ENCODE assay signal across 8 cellular contexts in genomic region chr10:72223743-72224101, GRCh38. TPM values are rescaled to one million over a fixed set of nuclear protein-coding genes. Genes with fewer than 3 reads are reported as not detected.
DNase-seq lines count a peak whose midpoint lies in the region; ATAC-seq and TF ChIP-seq lines count a peak whose summit lies in the region.
"Had no signal": no experiment of that assay in that cellular context is flagged by ENCODE, and none has a peak within 500 bp of the region (broad histone marks: within the 10 kb centered on the region; RNA-seq: fewer than 3 reads in every experiment).

No MANE protein-coding gene starts in this region.

- H3K4me1 ChIP-seq in right atrium auricular region, result peaks cover 0 to 44% of the 10 kb centered on the region in 2 donors

- no peak for DNase-seq in activated CD4-positive, alpha-beta memory T cell treated with anti-CD3 and anti-CD28 coated beads, Interleukin-2, amount 10 ng/mL, durations not matched to agents 7 days and 5 days
- DNase-seq in right atrium auricular region (ENCODE audit: low spot score) (no peak), H4 (ENCODE audit: low spot score) (no peak), NCI-H524 (lab: John Stamatoyannopoulos, UW) (no peak)
- DNase-seq in stimulated activated naive B cell treated with anti-CD40 and anti-IgM and Interleukin-4, amounts not matched to agents 10 μg/mL and 1 μg/mL and 100 μg/mL, for 72 hours, result no peak
- DNase-seq: NCI-H1694 had no signal

- no peak overlapping the region for H3K4me3 ChIP-seq in right atrium auricular region

- no peaks in the 10 kb centered on the region for H3K27me3 Mint-ChIP-seq in IgD-negative memory B cell
- H3K27me3 Mint-ChIP-seq in activated CD4-positive, alpha-beta memory T cell treated with anti-CD3 and anti-CD28 coated beads, Interleukin-2, amount 10 ng/mL, durations not matched to agents 7 days and 5 days, result no peaks in the 10 kb centered on the region
- no peaks in the 10 kb centered on the region for H3K27me3 Mint-ChIP-seq in stimulated activated naive B cell treated with anti-CD40 and anti-IgM and Interleukin-4, amounts not matched to agents 10 μg/mL and 1 μg/mL and 100 μg/mL, for 72 hours

- H3K27ac ChIP-seq in right atrium auricular region, result peak overlapping the region; percentile 79 to 80

- CTCF ChIA-PET in activated CD4-positive, alpha-beta memory T cell treated with anti-CD3 and anti-CD28 coated beads, Interleukin-2, amount 10 ng/mL, durations not matched to agents 7 days and 5 days (lab: Charles Lee), result interaction anchor here (0.8 to 4.6 kb wide), 16 partner anchors 20 to 175 kb away, joined by 3 to 36 read pairs (median 6); partner anchors contain the start of gene DDIT4

- H3K4me1 Mint-ChIP-seq in IgD-negative memory B cell, result peaks cover 36 to 42% (median 42%) of the 10 kb centered on the region in 3 donors
- H3K4me1 Mint-ChIP-seq in activated CD4-positive, alpha-beta memory T cell treated with anti-CD3 and anti-CD28 coated beads, Interleukin-2, amount 10 ng/mL, durations not matched to agents 7 days and 5 days, result peaks cover 52% of the 10 kb centered on the region
- peaks cover 34 to 60% of the 10 kb centered on the region in 2 donors for H3K4me1 Mint-ChIP-seq in stimulated activated naive B cell treated with anti-CD40 and anti-IgM and Interleukin-4, amounts not matched to agents 10 μg/mL and 1 μg/mL and 100 μg/mL, for 72 hours

- POLR2A ChIA-PET in activated CD4-positive, alpha-beta memory T cell treated with anti-CD3 and anti-CD28 coated beads, Interleukin-2, amount 10 ng/mL, durations not matched to agents 7 days and 5 days (lab: Charles Lee), result interaction anchor here (0.7 to 1.3 kb wide), 8 partner anchors 37 to 135 kb away, joined by 3 to 6 read pairs (median 3); partner anchors contain the start of gene SPOCK2

- peak overlapping the region in 3 of 4 donors; percentile 34 to 49 (median 39) for H3K4me3 Mint-ChIP-seq in IgD-negative memory B cell
- H3K4me3 Mint-ChIP-seq in activated CD4-positive, alpha-beta memory T cell treated with anti-CD3 and anti-CD28 coated beads, Interleukin-2, amount 10 ng/mL, durations not matched to agents 7 days and 5 days, result no peak overlapping the region
- H3K4me3 Mint-ChIP-seq in stimulated activated naive B cell treated with anti-CD40 and anti-IgM and Interleukin-4, amounts not matched to agents 10 μg/mL and 1 μg/mL and 100 μg/mL, for 72 hours, result peak overlapping the region; percentile 30 to 32

- peak overlapping the region; percentile 79 to 88 (median 86) for H3K27ac Mint-ChIP-seq in IgD-negative memory B cell
- H3K27ac Mint-ChIP-seq in activated CD4-positive, alpha-beta memory T cell treated with anti-CD3 and anti-CD28 coated beads, Interleukin-2, amount 10 ng/mL, durations not matched to agents 7 days and 5 days, result peak overlapping the region; percentile 58
- H3K27ac Mint-ChIP-seq in stimulated activated naive B cell treated with anti-CD40 and anti-IgM and Interleukin-4, amounts not matched to agents 10 μg/mL and 1 μg/mL and 100 μg/mL, for 72 hours, result peak overlapping the region; percentile 80

- H3K27me3 ChIP-seq in right atrium auricular region, result no peaks in the 10 kb centered on the region

- no peaks in the 10 kb centered on the region for H3K36me3 Mint-ChIP-seq in IgD-negative memory B cell
- H3K36me3 Mint-ChIP-seq in activated CD4-positive, alpha-beta memory T cell treated with anti-CD3 and anti-CD28 coated beads, Interleukin-2, amount 10 ng/mL, durations not matched to agents 7 days and 5 days (ENCODE audit: low read depth), result peaks cover 41% of the 10 kb centered on the region
- H3K36me3 Mint-ChIP-seq in stimulated activated naive B cell treated with anti-CD40 and anti-IgM and Interleukin-4, amounts not matched to agents 10 μg/mL and 1 μg/mL and 100 μg/mL, for 72 hours, result peaks cover 17 to 30% of the 10 kb centered on the region in 2 donors

- peaks cover 14% of the 10 kb centered on the region for H3K36me3 ChIP-seq in right atrium auricular region

- no peaks in the 10 kb centered on the region for H3K9me3 ChIP-seq in right atrium auricular region

- TF ChIP-seq CTCF in right atrium auricular region (IDR thresholded peaks at IDR 0.05), result no peak

- ATAC-seq in stimulated activated naive B cell treated with anti-CD40 and anti-IgM and Interleukin-4, amounts not matched to agents 10 μg/mL and 1 μg/mL and 100 μg/mL, for 72 hours (replicated peaks), result peak; percentile 43 to 63
- no peak for ATAC-seq in GM21447 (IDR thresholded peaks at IDR 0.05; ENCODE audit: unreplicated experiment)

- no peaks in the 10 kb centered on the region for H3K9me3 Mint-ChIP-seq in IgD-negative memory B cell
- no peaks in the 10 kb centered on the region for H3K9me3 Mint-ChIP-seq in activated CD4-positive, alpha-beta memory T cell treated with anti-CD3 and anti-CD28 coated beads, Interleukin-2, amount 10 ng/mL, durations not matched to agents 7 days and 5 days
- no peaks in the 10 kb centered on the region for H3K9me3 Mint-ChIP-seq in stimulated activated naive B cell treated with anti-CD40 and anti-IgM and Interleukin-4, amounts not matched to agents 10 μg/mL and 1 μg/mL and 100 μg/mL, for 72 hours

RNA-seq across cellular contexts. Expression of gene ASCC1, which starts 7.6 kb away (rescaled TPM):
- 24.8 TPM for polyA plus RNA-seq in IgD-negative memory B cell
- total RNA-seq in activated CD4-positive, alpha-beta memory T cell treated with anti-CD3 and anti-CD28 coated beads, Interleukin-2, amount 10 ng/mL, durations not matched to agents 7 days and 5 days, result 10 to 100 TPM; 35.5 to 36.2 TPM
- 10 to 100 TPM; 27.2 to 37.0 TPM for total RNA-seq in right atrium auricular region
- total RNA-seq in H4 (2014; rRNA removed; shearing (Covaris generic)), result 47.3 and 51.5 TPM in 2 replicates

RNA-seq across cellular contexts. Expression of gene ANAPC16, which starts 7.9 kb away (rescaled TPM):
- polyA plus RNA-seq in IgD-negative memory B cell, result 426 TPM
- total RNA-seq in activated CD4-positive, alpha-beta memory T cell treated with anti-CD3 and anti-CD28 coated beads, Interleukin-2, amount 10 ng/mL, durations not matched to agents 7 days and 5 days, result 100 to 1,000 TPM in 1 of 2 experiments, 10 to 100 TPM in 1; 94.2 to 101 TPM
- 100 to 1,000 TPM; 139 to 163 TPM for total RNA-seq in right atrium auricular region
- total RNA-seq in H4 (2014; rRNA removed; shearing (Covaris generic)), result 80.9 and 98.5 TPM in 2 replicates

RNA-seq across cellular contexts. Expression of gene DDIT4, which starts 50.0 kb away (rescaled TPM):
- 79.9 TPM for polyA plus RNA-seq in IgD-negative memory B cell
- total RNA-seq in activated CD4-positive, alpha-beta memory T cell treated with anti-CD3 and anti-CD28 coated beads, Interleukin-2, amount 10 ng/mL, durations not matched to agents 7 days and 5 days, result 100 to 1,000 TPM; 475 to 481 TPM
- 100 to 1,000 TPM; 100 to 136 TPM for total RNA-seq in right atrium auricular region
- total RNA-seq in H4 (2014; rRNA removed; shearing (Covaris generic)), result 227 and 278 TPM in 2 replicates
